ENCODE assay signal across 12 cellular contexts in genomic region chr17:3030852-3031470, GRCh38. TPM values are rescaled to one million over a fixed set of nuclear protein-coding genes. Genes with fewer than 3 reads are reported as not detected.
"Had no signal": no experiment of that assay in that cellular context is flagged by ENCODE, and none has a peak within 500 bp of the region (broad histone marks: within the 10 kb centered on the region; RNA-seq: fewer than 3 reads in every experiment).

No MANE protein-coding gene starts in this region.

RNA-seq across cellular contexts. Expression of gene OR1D5, which starts 32.4 kb away (rescaled TPM):
- total RNA-seq: activated CD8-positive, alpha-beta memory T cell treated with anti-CD3 and anti-CD28 coated beads for 36 hours; activated T-helper 1 cell treated with anti-CD3 and anti-CD28 coated beads, Interleukin-12 subunit alpha, Interleukin-12 subunit beta, Interleukin-2, Interleukin-4 antibody, amounts not matched to agents 30 ng/mL and 10 ng/mL and 1 ng/mL, durations not matched to agents 14 hours and 24 hours and 36 hours; cerebellum; dermis blood vessel endothelial cell; esophagus muscularis mucosa; glomerular endothelial cell; kidney epithelial cell; left ventricle myocardium superior; mucosa of gallbladder; naive thymus-derived CD4-positive, alpha-beta T cell; Right ventricle myocardium superior; testis had no signal
- polyA plus RNA-seq: naive thymus-derived CD4-positive, alpha-beta T cell had no signal
